ENCODE assay signal across 1 cellular context in the genomic region with DNA sequence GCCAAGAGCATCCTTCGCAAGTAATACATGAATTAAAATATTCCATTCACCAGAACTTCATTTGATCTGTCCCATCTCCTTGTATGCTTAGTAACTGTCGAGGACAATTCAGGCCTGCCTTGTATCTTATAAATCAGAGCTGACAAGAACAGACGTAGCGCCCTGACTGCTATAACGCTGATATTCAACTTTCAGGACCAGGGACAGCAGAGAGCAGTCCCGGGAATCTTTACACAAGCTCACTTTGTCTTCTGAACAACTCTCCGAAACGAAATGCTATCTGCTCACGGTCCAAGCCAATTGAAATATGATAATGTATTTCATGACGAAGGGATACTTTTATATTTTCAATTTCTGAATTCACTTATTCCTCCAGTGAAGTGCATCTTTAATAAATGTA.
TF ChIP-seq lines count a peak whose summit lies in the region.

No MANE protein-coding gene starts in this region.

TF ChIP-seq in liver, 16 proteins besides CTCF, POLR2A, EP300 and RAD21:
- TF ChIP-seq, protein P1, sequence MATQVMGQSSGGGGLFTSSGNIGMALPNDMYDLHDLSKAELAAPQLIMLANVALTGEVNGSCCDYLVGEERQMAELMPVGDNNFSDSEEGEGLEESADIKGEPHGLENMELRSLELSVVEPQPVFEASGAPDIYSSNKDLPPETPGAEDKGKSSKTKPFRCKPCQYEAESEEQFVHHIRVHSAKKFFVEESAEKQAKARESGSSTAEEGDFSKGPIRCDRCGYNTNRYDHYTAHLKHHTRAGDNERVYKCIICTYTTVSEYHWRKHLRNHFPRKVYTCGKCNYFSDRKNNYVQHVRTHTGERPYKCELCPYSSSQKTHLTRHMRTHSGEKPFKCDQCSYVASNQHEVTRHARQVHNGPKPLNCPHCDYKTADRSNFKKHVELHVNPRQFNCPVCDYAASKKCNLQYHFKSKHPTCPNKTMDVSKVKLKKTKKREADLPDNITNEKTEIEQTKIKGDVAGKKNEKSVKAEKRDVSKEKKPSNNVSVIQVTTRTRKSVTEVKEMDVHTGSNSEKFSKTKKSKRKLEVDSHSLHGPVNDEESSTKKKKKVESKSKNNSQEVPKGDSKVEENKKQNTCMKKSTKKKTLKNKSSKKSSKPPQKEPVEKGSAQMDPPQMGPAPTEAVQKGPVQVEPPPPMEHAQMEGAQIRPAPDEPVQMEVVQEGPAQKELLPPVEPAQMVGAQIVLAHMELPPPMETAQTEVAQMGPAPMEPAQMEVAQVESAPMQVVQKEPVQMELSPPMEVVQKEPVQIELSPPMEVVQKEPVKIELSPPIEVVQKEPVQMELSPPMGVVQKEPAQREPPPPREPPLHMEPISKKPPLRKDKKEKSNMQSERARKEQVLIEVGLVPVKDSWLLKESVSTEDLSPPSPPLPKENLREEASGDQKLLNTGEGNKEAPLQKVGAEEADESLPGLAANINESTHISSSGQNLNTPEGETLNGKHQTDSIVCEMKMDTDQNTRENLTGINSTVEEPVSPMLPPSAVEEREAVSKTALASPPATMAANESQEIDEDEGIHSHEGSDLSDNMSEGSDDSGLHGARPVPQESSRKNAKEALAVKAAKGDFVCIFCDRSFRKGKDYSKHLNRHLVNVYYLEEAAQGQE (IDR thresholded peaks at IDR 0.05): peak; percentile 98
- TF ChIP-seq, protein P2, sequence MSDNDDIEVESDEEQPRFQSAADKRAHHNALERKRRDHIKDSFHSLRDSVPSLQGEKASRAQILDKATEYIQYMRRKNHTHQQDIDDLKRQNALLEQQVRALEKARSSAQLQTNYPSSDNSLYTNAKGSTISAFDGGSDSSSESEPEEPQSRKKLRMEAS (IDR thresholded peaks at IDR 0.05): no peak
